27 cellular contexts compared by ENCODE assay signal in genomic region chr4:120770897-120771296, GRCh38.
"Had no signal": no experiment of that assay in that cellular context is flagged by ENCODE, and none has a peak within 500 bp of the region (broad histone marks: within the 10 kb centered on the region; RNA-seq: fewer than 3 reads in every experiment).

No MANE protein-coding gene starts in this region.

- H3K4me3 ChIP-seq: body of pancreas, esophagus squamous epithelium had no signal

- H3K9me3 ChIP-seq: body of pancreas, esophagus squamous epithelium had no signal

- H3K27me3 ChIP-seq: body of pancreas, esophagus squamous epithelium had no signal

- ATAC-seq: activated CD8-positive, alpha-beta T cell treated with anti-CD3 and anti-CD28 coated beads for 36 hours; activated T-cell treated with anti-CD3 and anti-CD28 coated beads, Interleukin-2, amount 50 U/mL, for 4 hours; activated T-helper 17 cell treated with anti-CD3 and anti-CD28 coated beads, Interleukin-2, amount 50 U/mL, for 72 hours; body of pancreas; effector memory CD8-positive, alpha-beta T cell; WTC11 had no signal

- H3K4me1 ChIP-seq: body of pancreas, esophagus squamous epithelium had no signal

- H3K27ac ChIP-seq: body of pancreas, epithelial cell of prostate, esophagus squamous epithelium, VCaP had no signal

- FAIRE-seq: endothelial cell of umbilical vein had no signal

- DNase-seq: activated CD4-positive, alpha-beta T cell treated with anti-CD3 and anti-CD28 coated beads for 48 hours; activated CD4-positive, alpha-beta T cell treated with anti-CD3 and anti-CD28 coated beads, Interleukin-2, amount 50 U/mL, for 1 hour; activated CD4-positive, alpha-beta T cell treated with anti-CD3 and anti-CD28 coated beads, Interleukin-2, amount 50 U/mL, for 48 hours; activated CD8-positive, alpha-beta memory T cell treated with anti-CD3 and anti-CD28 coated beads for 24 hours; activated CD8-positive, alpha-beta T cell treated with anti-CD3 and anti-CD28 coated beads for 36 hours; activated effector memory CD4-positive, alpha-beta T cell treated with Interleukin-2 at 50 U/mL for 16 hours; activated gamma-delta T cell treated with Interleukin-2 at 50 U/mL for 16 hours; activated naive CD4-positive, alpha-beta T cell treated with anti-CD3 and anti-CD28 coated beads, Interleukin-2, amount 50 U/mL, for 16 hours; activated naive CD4-positive, alpha-beta T cell treated with Interleukin-2 at 50 U/mL for 16 hours; activated T-cell treated with anti-CD3 and anti-CD28 coated beads, Interleukin-2, amount 50 U/mL, for 4 hours; amniotic stem cell; anterior cingulate cortex; body of pancreas; caudate nucleus; cortex of kidney; dermis blood vessel endothelial cell; effector CD4-positive, alpha-beta T cell; effector memory CD8-positive, alpha-beta T cell; esophagus squamous epithelium; foreskin melanocyte; head of caudate nucleus; T-helper 2 cell had no signal

- H3K36me3 ChIP-seq: esophagus squamous epithelium had no signal
